Comparison of ENCODE assay signal across 22 cellular contexts in the genomic region with DNA sequence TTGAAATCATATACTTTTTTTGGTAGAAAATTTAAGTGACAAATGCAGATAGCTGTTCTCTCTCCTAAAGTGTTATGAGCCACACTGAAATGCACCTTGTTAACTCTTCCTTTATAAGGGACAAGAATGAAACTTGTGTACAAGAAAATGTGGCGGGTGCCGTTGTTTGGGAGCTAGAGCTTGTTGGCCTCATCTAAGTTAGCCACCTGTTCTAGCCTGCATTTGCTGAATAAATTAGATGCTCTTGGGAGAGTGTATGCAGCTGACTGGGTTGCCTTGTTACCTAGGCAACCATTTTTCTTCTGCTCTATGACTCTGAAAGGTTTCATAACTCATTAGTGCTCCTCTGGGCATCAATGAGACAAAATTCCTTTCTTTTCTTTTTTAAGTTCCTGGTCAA.
DNase-seq lines count a peak whose midpoint lies in the region; ATAC-seq, FAIRE-seq and TF ChIP-seq lines count a peak whose summit lies in the region.
"Had no signal": no experiment of that assay in that cellular context is flagged by ENCODE, and none has a peak within 500 bp of the region (broad histone marks: within the 10 kb centered on the region; RNA-seq: fewer than 3 reads in every experiment).

No MANE protein-coding gene starts in this region.

- intact Hi-C loops in body of pancreas (cut with DNase I), result no loop called here

- no peak for FAIRE-seq in frontal cortex (lab: Jason Lieb, UNC)
- FAIRE-seq: kidney had no signal

- WGBS in body of pancreas, 2 donors, result 30 to 83% methylated on average over 2 of the region's 2 CpGs

- H3K9me3 ChIP-seq in body of pancreas, result no peaks in the 10 kb centered on the region
- H3K9me3 ChIP-seq: neutrophil, psoas muscle, vagina had no signal

- POLR2A ChIA-PET in activated CD4-positive, alpha-beta memory T cell treated with anti-CD3 and anti-CD28 coated beads, Interleukin-2, amount 10 ng/mL, durations not matched to agents 7 days and 5 days (lab: Charles Lee), result no interaction called here

- no peaks in the 10 kb centered on the region for H3K36me3 ChIP-seq in body of pancreas (replicated peaks in 1 of 2; ENCODE audit: insufficient read depth in 1 of 2, low read depth in 2 of 2)
- H3K36me3 ChIP-seq: neutrophil, vagina had no signal

- ATAC-seq in body of pancreas, result no peak
- ATAC-seq: activated CD4-positive, alpha-beta T cell treated with anti-CD3 and anti-CD28 coated beads for 36 hours; psoas muscle; SK-N-SH treated with all-trans-retinoic acid at 6 μM for 48 hours; stimulated activated naive CD8-positive, alpha-beta T cell treated with anti-CD3 and anti-CD28 coated beads, Interleukin-15, Interleukin-2, amounts not matched to agents 100 U/mL and 50 U/mL, for 24 hours had no signal

- no peak overlapping the region for H3K27ac Mint-ChIP-seq in activated CD4-positive, alpha-beta memory T cell treated with anti-CD3 and anti-CD28 coated beads, Interleukin-2, amount 10 ng/mL, durations not matched to agents 7 days and 5 days
- H3K27ac Mint-ChIP-seq: activated CD4-positive, alpha-beta T cell treated with anti-CD3 and anti-CD28 coated beads for 36 hours; activated naive CD8-positive, alpha-beta T cell treated with anti-CD3 and anti-CD28 coated beads, Interleukin-2, amount 10 ng/mL, durations not matched to agents 7 days and 5 days had no signal

- no peak overlapping the region for H3K27ac ChIP-seq in body of pancreas
- H3K27ac ChIP-seq: GM23248, KMS-11, neutrophil, psoas muscle, vagina had no signal

- TF ChIP-seq CTCF in body of pancreas (IDR thresholded peaks at IDR 0.05), result no peak

- no peak overlapping the region for H3K4me3 Mint-ChIP-seq in activated CD4-positive, alpha-beta memory T cell treated with anti-CD3 and anti-CD28 coated beads, Interleukin-2, amount 10 ng/mL, durations not matched to agents 7 days and 5 days
- H3K4me3 Mint-ChIP-seq: activated CD4-positive, alpha-beta T cell treated with anti-CD3 and anti-CD28 coated beads for 36 hours; activated naive CD8-positive, alpha-beta T cell treated with anti-CD3 and anti-CD28 coated beads, Interleukin-2, amount 10 ng/mL, durations not matched to agents 7 days and 5 days; central memory CD8-positive, alpha-beta T cell had no signal

- no peak for TF ChIP-seq POLR2A in body of pancreas (IDR thresholded peaks at IDR 0.05)

- no peaks in the 10 kb centered on the region for H3K27me3 Mint-ChIP-seq in activated CD4-positive, alpha-beta memory T cell treated with anti-CD3 and anti-CD28 coated beads, Interleukin-2, amount 10 ng/mL, durations not matched to agents 7 days and 5 days
- H3K27me3 Mint-ChIP-seq: activated CD4-positive, alpha-beta T cell treated with anti-CD3 and anti-CD28 coated beads for 36 hours; activated naive CD8-positive, alpha-beta T cell treated with anti-CD3 and anti-CD28 coated beads, Interleukin-2, amount 10 ng/mL, durations not matched to agents 7 days and 5 days; central memory CD8-positive, alpha-beta T cell had no signal

- peak; percentile 67 for DNase-seq in DMS 273 (lab: John Stamatoyannopoulos, UW; ENCODE audit: unreplicated experiment)
- DNase-seq in NCI-H1417 treated with DMSO at 0.1 percent for 48 hours (lab: John Stamatoyannopoulos, UW), result peak; percentile 69
- DNase-seq in NCI-H69 (lab: John Stamatoyannopoulos, UW), result peak; percentile 73
- DNase-seq in fibroblast of gingiva (ENCODE audit: low read depth), result peak; percentile 15
- no peak for DNase-seq in activated CD4-positive, alpha-beta memory T cell treated with anti-CD3 and anti-CD28 coated beads, Interleukin-2, amount 10 ng/mL, durations not matched to agents 7 days and 5 days
- no peak for DNase-seq in frontal cortex (ENCODE audit: low spot score in 2 of 2)
- no peak for DNase-seq in body of pancreas
- no peak for DNase-seq in GF-D8 (lab: John Stamatoyannopoulos, UW)
- DNase-seq: activated CD4-positive, alpha-beta T cell treated with anti-CD3 and anti-CD28 coated beads for 36 hours; activated effector memory CD4-positive, alpha-beta T cell treated with anti-CD3 and anti-CD28 coated beads, Interleukin-2, amount 50 U/mL, for 16 hours; activated naive CD8-positive, alpha-beta T cell treated with anti-CD3 and anti-CD28 coated beads, Interleukin-2, amount 10 ng/mL, durations not matched to agents 7 days and 5 days; activated T-cell treated with anti-CD3 and anti-CD28 coated beads, Interleukin-2, amount 50 U/mL, for 1 hour; GM23248; kidney; MM.1S; psoas muscle; stimulated activated naive CD8-positive, alpha-beta T cell treated with anti-CD3 and anti-CD28 coated beads, Interleukin-15, Interleukin-2, amounts not matched to agents 100 U/mL and 50 U/mL, for 24 hours had no signal

- CTCF ChIA-PET in activated CD4-positive, alpha-beta memory T cell treated with anti-CD3 and anti-CD28 coated beads, Interleukin-2, amount 10 ng/mL, durations not matched to agents 7 days and 5 days (lab: Charles Lee), result no interaction called here

- H3K36me3 Mint-ChIP-seq in activated CD4-positive, alpha-beta memory T cell treated with anti-CD3 and anti-CD28 coated beads, Interleukin-2, amount 10 ng/mL, durations not matched to agents 7 days and 5 days (ENCODE audit: low read depth), result no peaks in the 10 kb centered on the region
- H3K36me3 Mint-ChIP-seq: activated naive CD8-positive, alpha-beta T cell treated with anti-CD3 and anti-CD28 coated beads, Interleukin-2, amount 10 ng/mL, durations not matched to agents 7 days and 5 days had no signal

- H3K27me3 ChIP-seq in body of pancreas, result no peaks in the 10 kb centered on the region
- H3K27me3 ChIP-seq: neutrophil, vagina had no signal

- no peaks in the 10 kb centered on the region for H3K4me1 Mint-ChIP-seq in activated CD4-positive, alpha-beta memory T cell treated with anti-CD3 and anti-CD28 coated beads, Interleukin-2, amount 10 ng/mL, durations not matched to agents 7 days and 5 days
- H3K4me1 Mint-ChIP-seq: activated CD4-positive, alpha-beta T cell treated with anti-CD3 and anti-CD28 coated beads for 36 hours; activated naive CD8-positive, alpha-beta T cell treated with anti-CD3 and anti-CD28 coated beads, Interleukin-2, amount 10 ng/mL, durations not matched to agents 7 days and 5 days; central memory CD8-positive, alpha-beta T cell had no signal

- no peaks in the 10 kb centered on the region for H3K4me1 ChIP-seq in body of pancreas
- H3K4me1 ChIP-seq: psoas muscle, vagina had no signal

- H3K4me3 ChIP-seq in body of pancreas, result no peak overlapping the region
- H3K4me3 ChIP-seq: GM23248, psoas muscle, vagina had no signal

- H3K9me3 Mint-ChIP-seq in activated CD4-positive, alpha-beta memory T cell treated with anti-CD3 and anti-CD28 coated beads, Interleukin-2, amount 10 ng/mL, durations not matched to agents 7 days and 5 days, result no peaks in the 10 kb centered on the region

Comparison
In these comparisons a context has a peak if more than half of its experiments do, and no peak if none do; other contexts are left out.
1. DNase-seq: peak in DMS 273 (single experiment), NCI-H1417 treated with DMSO at 0.1 percent for 48 hours (single experiment), NCI-H69 (single experiment) and fibroblast of gingiva (single experiment); none in activated CD4-positive, alpha-beta memory T cell treated with anti-CD3 and anti-CD28 coated beads, Interleukin-2, amount 10 ng/mL, durations not matched to agents 7 days and 5 days (single experiment), frontal cortex (0 of 2), body of pancreas (0 of 4) and GF-D8 (single experiment).